8 cellular contexts compared by ENCODE assay signal in the genomic region with DNA sequence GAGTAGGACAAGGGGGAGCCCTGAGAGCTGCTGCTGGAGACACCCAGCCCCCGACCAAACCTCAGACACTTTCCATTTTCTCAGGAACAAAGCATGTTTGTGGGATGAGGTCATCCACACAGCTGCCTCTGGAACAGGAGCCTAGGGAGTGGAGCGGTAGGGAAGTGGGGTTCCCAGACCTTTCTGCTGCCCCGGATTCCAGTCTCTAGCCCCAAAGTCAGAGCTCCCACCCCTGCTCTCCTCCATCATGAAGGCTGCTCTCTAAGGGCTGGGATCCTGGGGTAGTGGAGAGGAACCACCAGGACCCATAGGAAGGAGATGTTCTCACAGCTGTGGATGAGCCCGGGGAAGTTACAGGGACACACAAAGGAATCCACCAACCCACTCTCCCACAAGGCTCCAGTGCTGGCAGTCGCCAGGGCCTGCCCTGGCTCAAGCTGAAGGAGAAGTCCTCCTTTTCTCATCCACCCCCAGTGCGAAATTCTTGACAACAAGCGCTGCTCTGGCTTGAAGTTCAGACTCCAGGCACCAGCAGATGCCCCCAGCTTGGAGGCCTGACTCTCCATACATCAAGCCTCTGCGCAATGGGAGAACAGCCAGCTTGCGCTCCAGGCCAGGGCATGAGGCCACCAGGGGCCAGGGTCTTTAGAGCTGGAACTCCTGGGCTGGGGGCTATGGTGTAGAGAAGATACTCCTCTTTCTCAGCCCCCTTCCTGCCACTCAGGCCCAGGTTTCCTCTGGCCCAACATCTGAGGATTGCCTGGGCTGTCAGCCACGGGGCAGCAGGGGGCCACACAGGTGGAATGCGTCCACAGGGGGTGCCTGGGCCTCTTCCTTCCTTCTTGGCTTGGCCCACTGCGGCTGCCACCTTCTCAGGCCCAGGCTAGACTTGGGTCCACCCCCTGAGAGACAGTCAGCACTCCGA. TPM values are rescaled to one million over a fixed set of nuclear protein-coding genes. Genes with fewer than 3 reads are reported as not detected.
DNase-seq lines count a peak whose midpoint lies in the region; ATAC-seq and TF ChIP-seq lines count a peak whose summit lies in the region.
"Had no signal": no experiment of that assay in that cellular context is flagged by ENCODE, and none has a peak within 500 bp of the region (broad histone marks: within the 10 kb centered on the region; RNA-seq: fewer than 3 reads in every experiment).

No MANE protein-coding gene starts in this region.

- no peak for TF ChIP-seq POLR2A in stomach (IDR thresholded peaks at IDR 0.05)

- ATAC-seq in GM18502 (IDR thresholded peaks at IDR 0.05; ENCODE audit: poor library complexity, unreplicated experiment) (no peak), GM21390 (IDR thresholded peaks at IDR 0.05; ENCODE audit: unreplicated experiment) (no peak)

- TF ChIP-seq EP300 in Ishikawa (IDR thresholded peaks at IDR 0.05; ENCODE audit: borderline replicate concordance): peak; percentile 87
- TF ChIP-seq EP300 in stomach (IDR thresholded peaks at IDR 0.05): no peak

- TF ChIP-seq RAD21 in Ishikawa (IDR thresholded peaks at IDR 0.05; ENCODE audit: low read depth): no peak

- peak overlapping the region; percentile 12 for H3K4me3 ChIP-seq in astrocyte of the cerebellum (ENCODE audit: low read depth, low read length)
- 0 out of 2 replicates have a peak overlapping the region, but pooled peaks have one; percentile 0 for H3K4me3 ChIP-seq in iPS-18c (ENCODE audit: insufficient read depth, low read depth, low read length)
- no peak overlapping the region for H3K4me3 ChIP-seq in stomach

- no peaks in the 10 kb centered on the region for H3K27me3 ChIP-seq in stomach

- in situ Hi-C loops in astrocyte of the cerebellum (cut with HindIII; ENCODE audit: low sequenced_read_pairs): no loop called here

- intact Hi-C loops in stomach (cut with DNase I; ENCODE audit: low total_unique reads): no loop called here

- H3K36me3 ChIP-seq in stomach: peaks cover 0 to 21% (median 19%) of the 10 kb centered on the region in 4 donors

- WGBS in stomach, 5 donors: 44 to 70% (median 56%) methylated on average over 12 to 13 of the region's 13 CpGs

- TF ChIP-seq CTCF in astrocyte of the cerebellum (IDR thresholded peaks at IDR 0.05; ENCODE audit: low read depth, low read length, missing control alignments): no peak
- TF ChIP-seq CTCF in stomach (IDR thresholded peaks at IDR 0.05): no peak

- H3K9me3 ChIP-seq in iPS-18c (ENCODE audit: control insufficient read depth, insufficient read depth, low read length) (peaks cover 2% of the 10 kb centered on the region), stomach (no peaks in the 10 kb centered on the region)

- DNase-seq in astrocyte of the cerebellum (ENCODE audit: low read depth): peak; percentile 88
- no peak for DNase-seq in stomach
- no peak for DNase-seq in stimulated activated CD8-positive, alpha-beta memory T cell treated with anti-CD3 and anti-CD28 coated beads, Interleukin-4, amount 100 ng/mL, for 48 hours

- peak overlapping the region; percentile 39 to 94 (median 86) for H3K27ac ChIP-seq in stomach

- peaks cover 61 to 93% (median 82%) of the 10 kb centered on the region in 4 donors for H3K4me1 ChIP-seq in stomach

TF ChIP-seq in Ishikawa, 13 proteins besides CTCF, POLR2A, EP300 and RAD21:
- TF ChIP-seq TAF1 (IDR thresholded peaks at IDR 0.05; ENCODE audit: low read depth) (no peak; the same call in none of the 2 replicates), EGR1 (IDR thresholded peaks at IDR 0.05) (no peak), YY1 (IDR thresholded peaks at IDR 0.05; ENCODE audit: low read depth) (peak; percentile 53; the same call in 1 of the 2 replicates), CREB1 (IDR thresholded peaks at IDR 0.05; ENCODE audit: low read depth) (no peak), NFIC (IDR thresholded peaks at IDR 0.05) (peak; percentile 96), TEAD4 (IDR thresholded peaks at IDR 0.05) (peak; percentile 93), FOXM1 (IDR thresholded peaks at IDR 0.05; ENCODE audit: borderline replicate concordance, low read depth) (peak; percentile 53; the same call in 1 of the 2 replicates), TCF12 (IDR thresholded peaks at IDR 0.05; ENCODE audit: low read depth) (peak; percentile 90), ZBTB7A (IDR thresholded peaks at IDR 0.05; ENCODE audit: low read depth) (peak; percentile 92), CEBPB (IDR thresholded peaks at IDR 0.05) (peak; percentile 51; the same call in 1 of the 2 replicates)
- TF ChIP-seq, protein P1, sequence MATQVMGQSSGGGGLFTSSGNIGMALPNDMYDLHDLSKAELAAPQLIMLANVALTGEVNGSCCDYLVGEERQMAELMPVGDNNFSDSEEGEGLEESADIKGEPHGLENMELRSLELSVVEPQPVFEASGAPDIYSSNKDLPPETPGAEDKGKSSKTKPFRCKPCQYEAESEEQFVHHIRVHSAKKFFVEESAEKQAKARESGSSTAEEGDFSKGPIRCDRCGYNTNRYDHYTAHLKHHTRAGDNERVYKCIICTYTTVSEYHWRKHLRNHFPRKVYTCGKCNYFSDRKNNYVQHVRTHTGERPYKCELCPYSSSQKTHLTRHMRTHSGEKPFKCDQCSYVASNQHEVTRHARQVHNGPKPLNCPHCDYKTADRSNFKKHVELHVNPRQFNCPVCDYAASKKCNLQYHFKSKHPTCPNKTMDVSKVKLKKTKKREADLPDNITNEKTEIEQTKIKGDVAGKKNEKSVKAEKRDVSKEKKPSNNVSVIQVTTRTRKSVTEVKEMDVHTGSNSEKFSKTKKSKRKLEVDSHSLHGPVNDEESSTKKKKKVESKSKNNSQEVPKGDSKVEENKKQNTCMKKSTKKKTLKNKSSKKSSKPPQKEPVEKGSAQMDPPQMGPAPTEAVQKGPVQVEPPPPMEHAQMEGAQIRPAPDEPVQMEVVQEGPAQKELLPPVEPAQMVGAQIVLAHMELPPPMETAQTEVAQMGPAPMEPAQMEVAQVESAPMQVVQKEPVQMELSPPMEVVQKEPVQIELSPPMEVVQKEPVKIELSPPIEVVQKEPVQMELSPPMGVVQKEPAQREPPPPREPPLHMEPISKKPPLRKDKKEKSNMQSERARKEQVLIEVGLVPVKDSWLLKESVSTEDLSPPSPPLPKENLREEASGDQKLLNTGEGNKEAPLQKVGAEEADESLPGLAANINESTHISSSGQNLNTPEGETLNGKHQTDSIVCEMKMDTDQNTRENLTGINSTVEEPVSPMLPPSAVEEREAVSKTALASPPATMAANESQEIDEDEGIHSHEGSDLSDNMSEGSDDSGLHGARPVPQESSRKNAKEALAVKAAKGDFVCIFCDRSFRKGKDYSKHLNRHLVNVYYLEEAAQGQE (IDR thresholded peaks at IDR 0.05; ENCODE audit: low read depth): no peak
- TF ChIP-seq, protein P2, sequence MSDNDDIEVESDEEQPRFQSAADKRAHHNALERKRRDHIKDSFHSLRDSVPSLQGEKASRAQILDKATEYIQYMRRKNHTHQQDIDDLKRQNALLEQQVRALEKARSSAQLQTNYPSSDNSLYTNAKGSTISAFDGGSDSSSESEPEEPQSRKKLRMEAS (IDR thresholded peaks at IDR 0.05): peak; percentile 22; the same call in 1 of the 2 replicates
- TF ChIP-seq, protein P3, sequence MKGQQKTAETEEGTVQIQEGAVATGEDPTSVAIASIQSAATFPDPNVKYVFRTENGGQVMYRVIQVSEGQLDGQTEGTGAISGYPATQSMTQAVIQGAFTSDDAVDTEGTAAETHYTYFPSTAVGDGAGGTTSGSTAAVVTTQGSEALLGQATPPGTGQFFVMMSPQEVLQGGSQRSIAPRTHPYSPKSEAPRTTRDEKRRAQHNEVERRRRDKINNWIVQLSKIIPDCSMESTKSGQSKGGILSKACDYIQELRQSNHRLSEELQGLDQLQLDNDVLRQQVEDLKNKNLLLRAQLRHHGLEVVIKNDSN (IDR thresholded peaks at IDR 0.05): no peak

RNA-seq across cellular contexts. Expression of a gene that starts 4.5 kb away (rescaled TPM):
- total RNA-seq in stomach: 10 to 100 TPM in 2 of 5 donors, 1 to 10 TPM in 2, under 1 TPM in 1; 0.58 to 30.4 (median 9.5) TPM
- polyA plus RNA-seq in stomach: 10 to 100 TPM; 18.1 to 28.2 (median 21.7) TPM

RNA-seq across cellular contexts. Expression of a gene that starts 11.0 kb away (rescaled TPM):
- total RNA-seq in stomach: 100 to 1,000 TPM in 1 of 5 donors, 10 to 100 TPM in 3, 1 to 10 TPM in 1; 8.2 to 102 (median 72.3) TPM
- polyA plus RNA-seq in stomach: 10 to 100 TPM; 17.1 to 19.9 (median 18.6) TPM

RNA-seq across cellular contexts. Expression of a gene that starts 11.7 kb away (rescaled TPM):
- total RNA-seq in stomach: 10 to 100 TPM in 3 of 5 donors, 1 to 10 TPM in 2; 1.4 to 43.7 (median 10.3) TPM
- polyA plus RNA-seq in stomach: 10 to 100 TPM; 22.1 to 24.5 (median 23.1) TPM

RNA-seq across cellular contexts. Expression of a gene that starts 45.8 kb away (rescaled TPM):
- total RNA-seq in stomach: not detected
- under 1 TPM in 1 of 3 donors, not detected in 2; 0.20 TPM for polyA plus RNA-seq in stomach
- total RNA-seq: T-helper 2 cell treated with Interferon-gamma antibody and Interleukin-4, amounts not matched to agents 100 ng/mL and 5 ng/mL, for 36 hours had no signal

RNA-seq across cellular contexts. Expression of a gene that starts 53.9 kb away (rescaled TPM):
- 10 to 100 TPM in 3 of 5 donors, 1 to 10 TPM in 2; 8.4 to 56.7 (median 12.2) TPM for total RNA-seq in stomach
- polyA plus RNA-seq in stomach: 10 to 100 TPM in 1 of 3 donors, 1 to 10 TPM in 2; 7.2 to 10.1 (median 7.3) TPM

Comparison
In these comparisons a context has a peak if more than half of its experiments do, and no peak if none do; other contexts are left out.
1. H3K4me3 ChIP-seq: peak in astrocyte of the cerebellum (single experiment) and iPS-18c (single experiment); none in stomach (0 of 4).